1 cellular context compared by ENCODE assay signal in the genomic region with DNA sequence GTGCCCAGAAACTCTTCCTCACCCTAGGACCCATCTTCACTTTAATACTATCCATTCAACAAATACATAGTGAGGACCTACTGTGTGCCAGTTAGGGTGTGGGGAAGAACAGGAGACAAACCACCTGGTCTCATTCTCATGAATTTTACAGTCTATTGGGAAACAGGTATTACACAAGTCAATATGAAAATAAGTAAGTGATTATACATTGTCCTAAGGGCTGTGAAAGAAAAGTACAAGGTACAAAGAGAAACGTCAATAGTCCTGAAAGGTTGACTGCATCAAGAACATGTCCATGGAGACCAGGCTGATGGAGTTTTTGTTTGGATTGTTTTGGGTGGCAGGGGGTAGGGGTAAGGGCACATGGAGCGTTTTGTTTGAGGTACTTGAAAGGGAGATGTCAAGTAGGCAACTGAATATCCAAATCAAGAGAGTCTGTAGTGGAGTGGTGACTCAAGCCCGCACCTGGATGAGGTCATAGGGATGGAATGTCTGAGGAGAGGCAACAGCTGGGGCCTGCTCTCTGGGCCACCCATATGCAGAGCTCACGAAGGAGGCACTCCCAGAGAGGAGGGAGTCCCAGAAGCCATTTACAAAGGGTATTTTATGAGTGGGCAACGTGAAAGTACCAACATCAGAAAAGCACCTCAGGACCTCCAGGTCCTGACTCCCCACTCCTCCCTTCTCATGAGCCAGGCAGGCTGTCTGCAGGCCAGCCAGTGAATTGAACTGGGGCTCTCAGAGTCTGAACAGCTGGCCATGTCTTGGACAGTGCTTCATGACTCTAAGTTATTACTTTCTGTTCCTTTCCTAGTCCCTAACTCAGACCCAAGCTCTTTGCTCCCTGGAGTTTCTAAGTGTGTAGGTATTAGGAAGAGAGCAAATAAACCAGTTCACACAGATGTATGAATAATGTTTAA.
TF ChIP-seq lines count a peak whose summit lies in the region.

No MANE protein-coding gene starts in this region.

TF ChIP-seq in HepG2, 621 proteins besides CTCF, POLR2A, EP300 and RAD21 (continued from another document and continues in another):
- TF ChIP-seq, protein P1, sequence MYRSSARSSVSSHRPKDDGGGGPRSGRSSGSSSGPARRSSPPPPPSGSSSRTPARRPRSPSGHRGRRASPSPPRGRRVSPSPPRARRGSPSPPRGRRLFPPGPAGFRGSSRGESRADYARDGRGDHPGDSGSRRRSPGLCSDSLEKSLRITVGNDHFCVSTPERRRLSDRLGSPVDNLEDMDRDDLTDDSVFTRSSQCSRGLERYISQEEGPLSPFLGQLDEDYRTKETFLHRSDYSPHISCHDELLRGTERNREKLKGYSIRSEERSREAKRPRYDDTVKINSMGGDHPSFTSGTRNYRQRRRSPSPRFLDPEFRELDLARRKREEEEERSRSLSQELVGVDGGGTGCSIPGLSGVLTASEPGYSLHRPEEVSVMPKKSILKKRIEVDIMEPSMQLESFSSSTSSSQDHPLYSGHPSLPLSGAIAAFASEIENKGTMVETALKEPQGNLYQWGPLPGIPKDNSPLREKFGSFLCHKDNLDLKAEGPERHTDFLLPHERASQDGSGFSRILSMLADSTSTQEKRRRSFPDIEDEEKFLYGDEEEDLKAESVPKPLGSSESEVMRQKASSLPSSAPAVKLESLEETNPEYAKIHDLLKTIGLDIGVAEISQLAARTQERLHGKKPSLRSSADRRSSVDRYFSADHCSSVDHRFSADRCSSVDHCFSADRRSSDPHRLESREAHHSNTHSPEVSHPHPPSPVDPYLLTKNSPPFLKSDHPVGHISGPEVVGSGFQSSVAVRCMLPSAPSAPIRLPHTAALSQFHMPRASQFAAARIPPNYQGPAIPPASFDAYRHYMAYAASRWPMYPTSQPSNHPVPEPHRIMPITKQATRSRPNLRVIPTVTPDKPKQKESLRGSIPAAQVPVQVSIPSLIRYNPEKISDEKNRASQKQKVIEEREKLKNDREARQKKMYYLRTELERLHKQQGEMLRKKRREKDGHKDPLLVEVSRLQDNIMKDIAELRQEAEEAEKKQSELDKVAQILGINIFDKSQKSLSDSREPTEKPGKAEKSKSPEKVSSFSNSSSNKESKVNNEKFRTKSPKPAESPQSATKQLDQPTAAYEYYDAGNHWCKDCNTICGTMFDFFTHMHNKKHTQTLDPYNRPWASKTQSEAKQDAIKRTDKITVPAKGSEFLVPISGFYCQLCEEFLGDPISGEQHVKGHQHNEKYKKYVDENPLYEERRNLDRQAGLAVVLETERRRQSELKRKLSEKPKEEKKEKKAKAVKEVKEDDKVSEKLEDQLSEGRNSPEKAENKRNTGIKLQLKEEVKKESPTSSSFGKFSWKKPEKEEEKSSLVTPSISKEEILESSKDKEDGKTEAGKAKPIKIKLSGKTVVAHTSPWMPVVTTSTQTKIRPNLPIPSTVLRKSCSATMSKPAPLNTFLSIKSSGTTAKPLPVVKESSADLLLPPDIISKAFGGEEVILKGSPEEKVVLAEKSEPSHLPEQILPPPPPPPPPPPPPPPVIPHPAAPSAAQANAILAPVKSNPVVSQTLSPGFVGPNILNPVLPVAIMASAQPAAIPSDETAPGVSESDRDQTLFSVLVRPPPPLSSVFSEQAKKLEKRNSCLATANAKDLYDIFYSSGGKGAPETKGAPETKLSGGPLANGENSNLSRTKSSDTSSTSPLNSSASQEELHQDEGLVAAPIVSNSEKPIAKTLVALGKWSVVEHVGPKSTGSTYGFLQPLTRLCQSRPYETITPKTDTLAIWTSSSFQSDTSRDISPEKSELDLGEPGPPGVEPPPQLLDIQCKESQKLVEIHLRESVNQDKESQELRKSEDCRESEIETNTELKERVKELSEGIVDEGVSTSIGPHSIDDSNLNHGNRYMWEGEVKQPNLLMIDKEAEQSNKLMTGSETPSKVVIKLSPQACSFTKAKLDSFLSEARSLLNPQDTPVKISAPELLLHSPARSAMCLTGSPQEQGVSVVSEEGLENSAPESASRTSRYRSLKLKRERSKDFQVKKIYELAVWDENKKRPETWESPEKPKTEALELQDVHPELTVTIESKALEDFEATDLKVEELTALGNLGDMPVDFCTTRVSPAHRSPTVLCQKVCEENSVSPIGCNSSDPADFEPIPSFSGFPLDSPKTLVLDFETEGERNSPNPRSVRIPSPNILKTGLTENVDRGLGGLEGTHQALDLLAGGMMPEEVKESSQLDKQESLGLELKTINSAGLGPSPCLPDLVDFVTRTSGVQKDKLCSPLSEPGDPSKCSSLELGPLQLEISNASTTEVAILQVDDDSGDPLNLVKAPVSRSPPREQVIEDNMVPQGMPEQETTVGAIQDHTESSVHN (CRISPR knock-in tag; IDR thresholded peaks at IDR 0.05) = no peak
- TF ChIP-seq ZNF816 (CRISPR knock-in tag; IDR thresholded peaks at IDR 0.05; ENCODE audit: borderline replicate concordance) = peak; percentile 58; the same call in 1 of the 2 replicates
- no peak for TF ChIP-seq SOX6 (IDR thresholded peaks at IDR 0.05)
- TF ChIP-seq SOX6 (CRISPR knock-in tag; IDR thresholded peaks at IDR 0.05) = peak; percentile 76
- 0 out of 2 replicates have a peak, but pooled peaks have one; percentile 23 for TF ChIP-seq RXRA (CRISPR knock-in tag; IDR thresholded peaks at IDR 0.05)
- 0 out of 2 replicates have a peak, but pooled peaks have one; percentile 1 for TF ChIP-seq STAG1 (CRISPR knock-in tag; IDR thresholded peaks at IDR 0.05)
- no peak for TF ChIP-seq ARNTL (CRISPR knock-in tag; IDR thresholded peaks at IDR 0.05)
- no peak for TF ChIP-seq FOXP1 (IDR thresholded peaks at IDR 0.05)
- TF ChIP-seq FOXP1 (CRISPR knock-in tag; IDR thresholded peaks at IDR 0.05) = peak; percentile 46
- TF ChIP-seq SOX5 (CRISPR knock-in tag; IDR thresholded peaks at IDR 0.05; ENCODE audit: borderline replicate concordance) = peak; percentile 70
- TF ChIP-seq HOXA5 (CRISPR knock-in tag; IDR thresholded peaks at IDR 0.05) = 0 out of 2 replicates have a peak, but pooled peaks have one; percentile 24
- peak; percentile 60; the same call in 1 of the 2 replicates for TF ChIP-seq LCORL (IDR thresholded peaks at IDR 0.05)
- peak; percentile 67 for TF ChIP-seq LCORL (CRISPR knock-in tag; IDR thresholded peaks at IDR 0.05)
- TF ChIP-seq FOXA1 (IDR thresholded peaks at IDR 0.05) = no peak
- TF ChIP-seq FOXA1 (CRISPR knock-in tag; IDR thresholded peaks at IDR 0.05) = peak; percentile 41; the same call in 1 of the 2 replicates
- TF ChIP-seq ZNF598 (CRISPR knock-in tag; IDR thresholded peaks at IDR 0.05; ENCODE audit: borderline replicate concordance) = peak; percentile 51; the same call in 1 of the 2 replicates
- TF ChIP-seq MAZ (IDR thresholded peaks at IDR 0.05; ENCODE audit: borderline replicate concordance, low read depth, low read length) = no peak
- 0 out of 2 replicates have a peak, but pooled peaks have one; percentile 25 for TF ChIP-seq MAZ (CRISPR knock-in tag; IDR thresholded peaks at IDR 0.05; ENCODE audit: low read depth)
- peak; percentile 59 for TF ChIP-seq SOX13 (IDR thresholded peaks at IDR 0.05)
- TF ChIP-seq SOX13 (CRISPR knock-in tag; conservative IDR thresholded peaks at IDR 0.05 in 1 of 2, IDR thresholded peaks at IDR 0.05 in 1 of 2) = peak in 1 of 2 experiments; percentile 83; a peak in 2 of 4 replicates
- TF ChIP-seq ZNF263 (CRISPR knock-in tag; IDR thresholded peaks at IDR 0.05) = 0 out of 2 replicates have a peak, but pooled peaks have one; percentile 21
- TF ChIP-seq FOXJ3 (CRISPR knock-in tag; IDR thresholded peaks at IDR 0.05; ENCODE audit: borderline replicate concordance) = 0 out of 2 replicates have a peak, but pooled peaks have one; percentile 8
- TF ChIP-seq SSRP1 (CRISPR knock-in tag; IDR thresholded peaks at IDR 0.05) = 0 out of 2 replicates have a peak, but pooled peaks have one; percentile 38
- no peak for TF ChIP-seq ZNF224 (CRISPR knock-in tag; IDR thresholded peaks at IDR 0.05)
- TF ChIP-seq ZNF317 (CRISPR knock-in tag; IDR thresholded peaks at IDR 0.05) = 0 out of 2 replicates have a peak, but pooled peaks have one; percentile 32
- TF ChIP-seq HNRNPL (IDR thresholded peaks at IDR 0.05; ENCODE audit: low read depth, low read length) = 0 out of 2 replicates have a peak, but pooled peaks have one; percentile 52
- TF ChIP-seq CEBPG (CRISPR knock-in tag; IDR thresholded peaks at IDR 0.05) = peak; percentile 84
- TF ChIP-seq IRF2 (CRISPR knock-in tag; IDR thresholded peaks at IDR 0.05) = no peak
- TF ChIP-seq GATAD1 (CRISPR knock-in tag; IDR thresholded peaks at IDR 0.05) = no peak
- TF ChIP-seq, protein P2, sequence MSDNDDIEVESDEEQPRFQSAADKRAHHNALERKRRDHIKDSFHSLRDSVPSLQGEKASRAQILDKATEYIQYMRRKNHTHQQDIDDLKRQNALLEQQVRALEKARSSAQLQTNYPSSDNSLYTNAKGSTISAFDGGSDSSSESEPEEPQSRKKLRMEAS (IDR thresholded peaks at IDR 0.05) = peak; percentile 15; the same call in 1 of the 2 replicates
- TF ChIP-seq SALL1 (CRISPR knock-in tag; IDR thresholded peaks at IDR 0.05) = peak; percentile 45
- peak; percentile 97 for TF ChIP-seq ZKSCAN1 (IDR thresholded peaks at IDR 0.05; ENCODE audit: low read length)
- TF ChIP-seq GATAD2A (CRISPR knock-in tag; IDR thresholded peaks at IDR 0.05) = peak; percentile 38
- TF ChIP-seq, protein P3, sequence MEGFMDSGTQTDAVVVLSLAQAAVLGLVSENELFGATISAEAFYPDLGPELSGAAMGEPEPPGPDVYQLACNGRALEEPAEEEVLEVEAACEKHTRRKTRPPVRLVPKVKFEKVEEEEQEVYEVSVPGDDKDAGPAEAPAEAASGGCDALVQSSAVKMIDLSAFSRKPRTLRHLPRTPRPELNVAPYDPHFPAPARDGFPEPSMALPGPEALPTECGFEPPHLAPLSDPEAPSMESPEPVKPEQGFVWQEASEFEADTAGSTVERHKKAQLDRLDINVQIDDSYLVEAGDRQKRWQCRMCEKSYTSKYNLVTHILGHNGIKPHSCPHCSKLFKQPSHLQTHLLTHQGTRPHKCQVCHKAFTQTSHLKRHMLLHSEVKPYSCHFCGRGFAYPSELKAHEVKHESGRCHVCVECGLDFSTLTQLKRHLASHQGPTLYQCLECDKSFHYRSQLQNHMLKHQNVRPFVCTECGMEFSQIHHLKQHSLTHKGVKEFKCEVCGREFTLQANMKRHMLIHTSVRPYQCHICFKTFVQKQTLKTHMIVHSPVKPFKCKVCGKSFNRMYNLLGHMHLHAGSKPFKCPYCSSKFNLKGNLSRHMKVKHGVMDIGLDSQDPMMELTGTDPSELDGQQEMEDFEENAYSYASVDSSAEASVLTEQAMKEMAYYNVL (CRISPR knock-in tag; IDR thresholded peaks at IDR 0.05; ENCODE audit: borderline replicate concordance) = 0 out of 2 replicates have a peak, but pooled peaks have one; percentile 52
- TF ChIP-seq, protein P4, sequence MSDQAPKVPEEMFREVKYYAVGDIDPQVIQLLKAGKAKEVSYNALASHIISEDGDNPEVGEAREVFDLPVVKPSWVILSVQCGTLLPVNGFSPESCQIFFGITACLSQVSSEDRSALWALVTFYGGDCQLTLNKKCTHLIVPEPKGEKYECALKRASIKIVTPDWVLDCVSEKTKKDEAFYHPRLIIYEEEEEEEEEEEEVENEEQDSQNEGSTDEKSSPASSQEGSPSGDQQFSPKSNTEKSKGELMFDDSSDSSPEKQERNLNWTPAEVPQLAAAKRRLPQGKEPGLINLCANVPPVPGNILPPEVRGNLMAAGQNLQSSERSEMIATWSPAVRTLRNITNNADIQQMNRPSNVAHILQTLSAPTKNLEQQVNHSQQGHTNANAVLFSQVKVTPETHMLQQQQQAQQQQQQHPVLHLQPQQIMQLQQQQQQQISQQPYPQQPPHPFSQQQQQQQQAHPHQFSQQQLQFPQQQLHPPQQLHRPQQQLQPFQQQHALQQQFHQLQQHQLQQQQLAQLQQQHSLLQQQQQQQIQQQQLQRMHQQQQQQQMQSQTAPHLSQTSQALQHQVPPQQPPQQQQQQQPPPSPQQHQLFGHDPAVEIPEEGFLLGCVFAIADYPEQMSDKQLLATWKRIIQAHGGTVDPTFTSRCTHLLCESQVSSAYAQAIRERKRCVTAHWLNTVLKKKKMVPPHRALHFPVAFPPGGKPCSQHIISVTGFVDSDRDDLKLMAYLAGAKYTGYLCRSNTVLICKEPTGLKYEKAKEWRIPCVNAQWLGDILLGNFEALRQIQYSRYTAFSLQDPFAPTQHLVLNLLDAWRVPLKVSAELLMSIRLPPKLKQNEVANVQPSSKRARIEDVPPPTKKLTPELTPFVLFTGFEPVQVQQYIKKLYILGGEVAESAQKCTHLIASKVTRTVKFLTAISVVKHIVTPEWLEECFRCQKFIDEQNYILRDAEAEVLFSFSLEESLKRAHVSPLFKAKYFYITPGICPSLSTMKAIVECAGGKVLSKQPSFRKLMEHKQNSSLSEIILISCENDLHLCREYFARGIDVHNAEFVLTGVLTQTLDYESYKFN (CRISPR knock-in tag; conservative IDR thresholded peaks at IDR 0.05) = peak; percentile 49
- no peak for TF ChIP-seq GATA4 (IDR thresholded peaks at IDR 0.05; ENCODE audit: borderline replicate concordance, low read depth)
- TF ChIP-seq, protein P5, sequence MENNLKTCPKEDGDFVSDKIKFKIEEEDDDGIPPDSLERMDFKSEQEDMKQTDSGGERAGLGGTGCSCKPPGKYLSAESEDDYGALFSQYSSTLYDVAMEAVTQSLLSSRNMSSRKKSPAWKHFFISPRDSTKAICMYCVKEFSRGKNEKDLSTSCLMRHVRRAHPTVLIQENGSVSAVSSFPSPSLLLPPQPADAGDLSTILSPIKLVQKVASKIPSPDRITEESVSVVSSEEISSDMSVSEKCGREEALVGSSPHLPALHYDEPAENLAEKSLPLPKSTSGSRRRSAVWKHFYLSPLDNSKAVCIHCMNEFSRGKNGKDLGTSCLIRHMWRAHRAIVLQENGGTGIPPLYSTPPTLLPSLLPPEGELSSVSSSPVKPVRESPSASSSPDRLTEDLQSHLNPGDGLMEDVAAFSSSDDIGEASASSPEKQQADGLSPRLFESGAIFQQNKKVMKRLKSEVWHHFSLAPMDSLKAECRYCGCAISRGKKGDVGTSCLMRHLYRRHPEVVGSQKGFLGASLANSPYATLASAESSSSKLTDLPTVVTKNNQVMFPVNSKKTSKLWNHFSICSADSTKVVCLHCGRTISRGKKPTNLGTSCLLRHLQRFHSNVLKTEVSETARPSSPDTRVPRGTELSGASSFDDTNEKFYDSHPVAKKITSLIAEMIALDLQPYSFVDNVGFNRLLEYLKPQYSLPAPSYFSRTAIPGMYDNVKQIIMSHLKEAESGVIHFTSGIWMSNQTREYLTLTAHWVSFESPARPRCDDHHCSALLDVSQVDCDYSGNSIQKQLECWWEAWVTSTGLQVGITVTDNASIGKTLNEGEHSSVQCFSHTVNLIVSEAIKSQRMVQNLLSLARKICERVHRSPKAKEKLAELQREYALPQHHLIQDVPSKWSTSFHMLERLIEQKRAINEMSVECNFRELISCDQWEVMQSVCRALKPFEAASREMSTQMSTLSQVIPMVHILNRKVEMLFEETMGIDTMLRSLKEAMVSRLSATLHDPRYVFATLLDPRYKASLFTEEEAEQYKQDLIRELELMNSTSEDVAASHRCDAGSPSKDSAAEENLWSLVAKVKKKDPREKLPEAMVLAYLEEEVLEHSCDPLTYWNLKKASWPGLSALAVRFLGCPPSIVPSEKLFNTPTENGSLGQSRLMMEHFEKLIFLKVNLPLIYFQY (CRISPR knock-in tag; IDR thresholded peaks at IDR 0.05; ENCODE audit: borderline replicate concordance) = no peak
- TF ChIP-seq ZNF761 (CRISPR knock-in tag; conservative IDR thresholded peaks at IDR 0.05) = no peak
- TF ChIP-seq JUN (CRISPR knock-in tag; IDR thresholded peaks at IDR 0.05) = peak; percentile 91
- 0 out of 2 replicates have a peak, but pooled peaks have one; percentile 45 for TF ChIP-seq SP140L (CRISPR knock-in tag; IDR thresholded peaks at IDR 0.05; ENCODE audit: borderline replicate concordance)
- TF ChIP-seq NFATC3 (CRISPR knock-in tag; IDR thresholded peaks at IDR 0.05) = no peak
